In genomic region chr20:46894971-46895905, GRCh38 we compare ENCODE assay signal across 10 cellular contexts. TPM values are rescaled to one million over a fixed set of nuclear protein-coding genes. Genes with fewer than 3 reads are reported as not detected.
DNase-seq lines count a peak whose midpoint lies in the region; ATAC-seq, FAIRE-seq and TF ChIP-seq lines count a peak whose summit lies in the region.
"Had no signal": no experiment of that assay in that cellular context is flagged by ENCODE, and none has a peak within 500 bp of the region (broad histone marks: within the 10 kb centered on the region; RNA-seq: fewer than 3 reads in every experiment).

No MANE protein-coding gene starts in this region.

- no peaks in the 10 kb centered on the region for H4K20me1 ChIP-seq in GM12878 (ENCODE audit: control insufficient read depth, insufficient read depth)

- H3K27ac ChIP-seq in GM12878 (ENCODE audit: control insufficient read depth, insufficient read depth) (no peak overlapping the region), thymus (ENCODE audit: low read depth) (peak overlapping the region; percentile 61)
- no peak overlapping the region for H3K27ac ChIP-seq in effector memory CD4-positive, alpha-beta T cell (ENCODE audit: insufficient read depth, low read length, poor library complexity, severe bottlenecking)

- intact Hi-C loops in GM12878 (cut with micrococcal nuclease; ENCODE audit: unreplicated experiment), result no loop called here

- no peak for TF ChIP-seq CTCF in GM12878 (IDR thresholded peaks at IDR 0.05 in 2 of 3, conservative IDR thresholded peaks at IDR 0.05 in 1 of 3; ENCODE audit: control insufficient read depth in 2 of 3, extremely low read depth in 1 of 3, insufficient read depth in 1 of 3, low read depth in 3 of 3, low read length in 3 of 3)

- SMC1A ChIA-PET in GM12878 (lab: Charles Lee; ENCODE audit: uncharacterized antibody, unreplicated experiment), result no interaction called here

- no peak for FAIRE-seq in GM12878 (lab: Jason Lieb, UNC)

- no peak for TF ChIP-seq POLR2A in GM12878 (IDR thresholded peaks at IDR 0.05; ENCODE audit: low read depth, low read length)

- TF ChIP-seq RAD21 in GM12878 (IDR thresholded peaks at IDR 0.05; ENCODE audit: insufficient read depth, low read depth, low read length), result no peak

- H3K9ac ChIP-seq in GM12878 (ENCODE audit: control insufficient read depth, insufficient read depth, low read length), result no peak overlapping the region

- no peak for TF ChIP-seq EP300 in GM12878 (IDR thresholded peaks at IDR 0.05; ENCODE audit: borderline replicate concordance in 1 of 2, control insufficient read depth in 1 of 2, low read depth in 2 of 2, low read length in 2 of 2)

- no peaks in the 10 kb centered on the region for H3K79me2 ChIP-seq in GM12878 (ENCODE audit: control insufficient read depth, insufficient read depth, low read length)

- CTCF ChIA-PET in GM12878 (lab: Yijun Ruan, JAX), result no interaction called here

- in situ Hi-C loops in GM12878 (cut with MboI), result no loop called here

- H3K27me3 ChIP-seq in GM12878 (replicated peaks in 1 of 2; ENCODE audit: control insufficient read depth in 2 of 2, insufficient read depth in 2 of 2, low read length in 1 of 2), result peaks cover 7 to 9% of the 10 kb centered on the region in 2 experiments; a peak in 3 of 4 replicates
- peaks cover 35% of the 10 kb centered on the region for H3K27me3 ChIP-seq in thymus (ENCODE audit: control insufficient read depth, insufficient read depth)
- peaks cover 9% of the 10 kb centered on the region for H3K27me3 ChIP-seq in effector memory CD4-positive, alpha-beta T cell (replicated peaks; ENCODE audit: control insufficient read depth, insufficient read depth, low read length, poor library complexity, severe bottlenecking)

- WGBS in GM12878 (ENCODE audit: insufficient coverage, insufficient replicate concordance, low lambda C conversion rate, missing lambda C conversion rate), result 1% methylated on average over 52 of the region's 65 CpGs
- WGBS in thymus, result 3% methylated on average over 65 of the region's 65 CpGs

- no TSS peak for BruUV-seq in GM12878 (replicated peaks; lab: Mats Ljungman, UMichigan)

- H3K9me3 ChIP-seq in GM12878 (replicated peaks; ENCODE audit: control insufficient read depth, insufficient read depth, low read length) (no peaks in the 10 kb centered on the region), thymus (ENCODE audit: control insufficient read depth) (no peaks in the 10 kb centered on the region)
- H3K9me3 ChIP-seq in effector memory CD4-positive, alpha-beta T cell (ENCODE audit: control insufficient read depth, low read length), result no peaks in the 10 kb centered on the region

- H3K4me1 ChIP-seq in GM12878 (ENCODE audit: control insufficient read depth, insufficient read depth, low read length), result no peaks in the 10 kb centered on the region
- no peaks in the 10 kb centered on the region for H3K4me1 ChIP-seq in thymus (ENCODE audit: control insufficient read depth, insufficient read depth, low read length)
- no peaks in the 10 kb centered on the region for H3K4me1 ChIP-seq in effector memory CD4-positive, alpha-beta T cell (ENCODE audit: control insufficient read depth, insufficient read depth, low read length, poor library complexity, severe bottlenecking)

- RAD21 ChIA-PET in GM12878 (lab: Charles Lee; ENCODE audit: unreplicated experiment), result no interaction called here

- no peak overlapping the region for H3K4me3 ChIP-seq in GM12878
- H3K4me3 ChIP-seq in thymus (ENCODE audit: low read length), result peak overlapping the region; percentile 24
- H3K4me3 ChIP-seq in effector memory CD4-positive, alpha-beta T cell (ENCODE audit: insufficient read depth, low read depth, low read length, poor library complexity, severe bottlenecking), result no peak overlapping the region

- H2AFZ ChIP-seq in GM12878 (ENCODE audit: control insufficient read depth, low read depth, low read length), result no peak overlapping the region

- no peak overlapping the region for H3K4me2 ChIP-seq in GM12878 (ENCODE audit: control insufficient read depth, insufficient read depth)

- DNase-seq in M059J (ENCODE audit: low read depth) (peak; percentile 32), GM12878 (ENCODE audit: low read depth, low spot score) (no peak), kidney glomerular epithelial cell (lab: John Stamatoyannopoulos, UW) (peak; percentile 15), cerebellar nuclear complex (lab: John Stamatoyannopoulos, UW) (no peak)
- no peak for DNase-seq in activated naive CD4-positive, alpha-beta T cell (lab: John Stamatoyannopoulos, UW)
- no peak for DNase-seq in effector memory CD4-positive, alpha-beta T cell
- DNase-seq: occipital lobe had no signal

- no peak for ATAC-seq in GM12878
- no peak for ATAC-seq in GM21423 (IDR thresholded peaks at IDR 0.05; ENCODE audit: unreplicated experiment)

- H3K36me3 ChIP-seq in GM12878 (ENCODE audit: control insufficient read depth in 2 of 2, insufficient read depth in 2 of 2, low read length in 1 of 2), result no peaks in the 10 kb centered on the region
- no peaks in the 10 kb centered on the region for H3K36me3 ChIP-seq in thymus (ENCODE audit: control insufficient read depth, insufficient read depth)
- no peaks in the 10 kb centered on the region for H3K36me3 ChIP-seq in effector memory CD4-positive, alpha-beta T cell (ENCODE audit: control insufficient read depth, insufficient read depth, low read length)

- POLR2A ChIA-PET in GM12878 (lab: Charles Lee), result no interaction called here

TF ChIP-seq in GM12878, 131 proteins besides CTCF, POLR2A, EP300 and RAD21:
- no peak for TF ChIP-seq E4F1 (IDR thresholded peaks at IDR 0.05; ENCODE audit: borderline replicate concordance, partially characterized antibody)
- TF ChIP-seq ZSCAN29 (IDR thresholded peaks at IDR 0.05), result 0 out of 2 replicates have a peak, but pooled peaks have one; percentile 39
TF ChIP-seq in GM12878: peak in this region for 1.

RNA-seq across cellular contexts. Expression of gene EYA2, which starts 0.6 kb away (rescaled TPM):
- 0.02 and 0.15 TPM in 2 replicates for total RNA-seq in M059J (2014; rRNA removed; shearing (Covaris generic))
- 27.9 and 29.4 TPM in 2 replicates for total RNA-seq in GM12878 (2013; cell fraction: nucleolus; rRNA removed)
- not detected in 2 replicates for total RNA-seq in GM12878 (2014; rRNA removed)
- not detected in 2 replicates for total RNA-seq in GM12878 (2014; rRNA removed; fragmentation: Illumina TruSeq; extraction: Trizol)
- not detected in 2 replicates for total RNA-seq in GM12878 (2021)
- polyA plus RNA-seq in GM12878 (2011; ENCODE audit: low read depth), result 0.35 TPM
- polyA plus RNA-seq in GM12878 (2011; rRNA removed), result 0.20 and 0.40 TPM in 2 replicates
- 0.45 and 0.58 TPM in 2 replicates for polyA plus RNA-seq in GM12878 (2011; cell fraction: cytosol; rRNA removed)
- 0.41 and 0.52 TPM in 2 replicates for polyA plus RNA-seq in GM12878 (2011; cell fraction: nucleus; rRNA removed)
- 0.50 and 0.69 TPM in 2 replicates for polyA plus RNA-seq in GM12878 (2012)
- polyA plus RNA-seq in GM12878 (2014; fragmentation: Illumina TruSeq; extraction: Trizol), result not detected in 2 replicates
- not detected for polyA plus RNA-seq in GM12878 (2014; fragmentation: Nextera tagmentation; extraction: Ambion mirVana)
- not detected in 2 replicates for polyA plus RNA-seq in GM12878 (2014; rRNA removed)
- polyA plus RNA-seq in GM12878 (2016; fragmentation: Nextera tagmentation; extraction: Ambion mirVana), result not detected
- polyA minus RNA-seq in GM12878 (2011; rRNA and poly(A)+ RNA removed), result 0.51 and 0.93 TPM in 2 replicates
- not detected in 2 replicates for polyA minus RNA-seq in GM12878 (2011; cell fraction: cytosol; rRNA and poly(A)+ RNA removed)
- polyA minus RNA-seq in GM12878 (2011; cell fraction: nucleus; rRNA and poly(A)+ RNA removed), result 0.24 TPM in 1 of 2 replicates, not detected in the other
- polyA plus RNA-seq in thymus, result 28.5 TPM
- total RNA-seq: activated CD8-positive, alpha-beta memory T cell treated with anti-CD3 and anti-CD28 coated beads for 36 hours had no signal

Comparison
In these comparisons a context has a peak if more than half of its experiments do, and no peak if none do; other contexts are left out.
1. DNase-seq: peak in M059J (single experiment) and kidney glomerular epithelial cell (single experiment); none in GM12878 (single experiment), activated naive CD4-positive, alpha-beta T cell (0 of 4), cerebellar nuclear complex (0 of 2) and effector memory CD4-positive, alpha-beta T cell (0 of 3).